ENCODE assay signal across 12 cellular contexts in the genomic region with DNA sequence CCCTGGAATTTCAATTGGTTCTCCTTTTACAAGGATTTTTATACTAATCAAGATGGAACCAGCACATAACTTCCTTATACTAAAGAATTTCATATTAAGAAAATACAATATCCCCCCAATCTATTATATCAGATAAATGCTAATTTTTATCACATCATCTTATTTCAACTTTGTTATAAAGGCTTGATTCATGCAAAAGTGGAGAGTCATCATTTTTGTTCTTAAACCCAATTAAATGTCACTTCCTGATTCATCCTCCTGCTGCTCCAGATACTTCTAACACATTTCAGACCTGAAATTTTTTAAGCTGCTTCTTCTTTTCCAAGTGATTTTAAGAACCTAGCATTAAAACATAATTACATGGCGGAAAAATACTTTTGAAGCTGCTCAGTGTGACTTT.
A peak's percentile ranks its signal among the peaks of the same experiment; 100 is the strongest.
DNase-seq lines count a peak whose midpoint lies in the region; ATAC-seq, FAIRE-seq and TF ChIP-seq lines count a peak whose summit lies in the region.
"Had no signal": no experiment of that assay in that cellular context is flagged by ENCODE, and none has a peak within 500 bp of the region (broad histone marks: within the 10 kb centered on the region; RNA-seq: fewer than 3 reads in every experiment).

No MANE protein-coding gene starts in this region.

- H3K36me3 ChIP-seq in HCT116 (ENCODE audit: control insufficient read depth in 1 of 2, insufficient read depth in 2 of 2, low read length in 2 of 2) (no peaks in the 10 kb centered on the region), K562 (ENCODE audit: control insufficient read depth, insufficient read depth, low read length) (no peaks in the 10 kb centered on the region), parathyroid adenoma (ENCODE audit: control insufficient read depth, insufficient read depth, low read length) (no peaks in the 10 kb centered on the region)

- in situ Hi-C loops in K562 (cut with MboI) = no loop called here

- H3K4me1 ChIP-seq in HCT116 (ENCODE audit: control insufficient read depth in 1 of 2, insufficient read depth in 2 of 2, low read length in 2 of 2) (peaks cover 0 to 5% of the 10 kb centered on the region in 2 experiments; a peak in 1 of 4 replicates), K562 (replicated peaks in 1 of 2; ENCODE audit: control insufficient read depth in 2 of 2, insufficient read depth in 2 of 2, low read length in 2 of 2) (no peaks in the 10 kb centered on the region), parathyroid adenoma (peaks cover 36% of the 10 kb centered on the region)
- H3K4me1 ChIP-seq: Caco-2 had no signal

- DNase-seq in NCI-H510A treated with DMSO at 0.1 percent for 48 hours (lab: John Stamatoyannopoulos, UW) (peak; percentile 2), NCI-H510A (lab: John Stamatoyannopoulos, UW) (no peak), HCT116 (ENCODE audit: low read depth, low spot score) (no peak), K562 (ENCODE audit: extremely low read depth in 1 of 4, low spot score in 3 of 4) (no peak), epidermal melanocyte (ENCODE audit: insufficient read length, low spot score) (no peak), H54 (ENCODE audit: insufficient read length, low spot score) (no peak), A172 (ENCODE audit: low spot score) (no peak)
- DNase-seq: NCI-H1436 treated with DMSO at 0.1 percent for 48 hours had no signal

- H3K27me3 ChIP-seq in HCT116 (ENCODE audit: insufficient read depth, low read length) (no peaks in the 10 kb centered on the region), K562 (ENCODE audit: control insufficient read depth in 2 of 2, insufficient read depth in 2 of 2, low read length in 2 of 2) (peaks cover 6% of the 10 kb centered on the region in 2 experiments; a peak in 2 of 5 replicates), parathyroid adenoma (ENCODE audit: control insufficient read depth, insufficient read depth, low read length) (no peaks in the 10 kb centered on the region)

- CTCF ChIA-PET in HCT116 (lab: Charles Lee) = interaction anchor here (1.2 kb wide), 1 partner anchor 55 kb away, joined by 3 read pairs; no protein-coding TSS in a partner anchor
- CTCF ChIA-PET in K562 (lab: Yijun Ruan, JAX; ENCODE audit: low intra/inter-chr PET ratio) = interaction anchor here (0.6 to 2.1 kb wide), 3 partner anchors 36 to 243 kb away, joined by 3 to 8 read pairs (median 4); no protein-coding TSS in a partner anchor

- TF ChIP-seq RAD21 in HCT116 (IDR thresholded peaks at IDR 0.05; ENCODE audit: low read depth) = no peak
- no peak for TF ChIP-seq RAD21 in K562 (CRISPR knock-in tag; conservative IDR thresholded peaks at IDR 0.05 in 1 of 2, IDR thresholded peaks at IDR 0.05 in 1 of 2)

- no peaks in the 10 kb centered on the region for H3K79me2 ChIP-seq in HCT116 (ENCODE audit: insufficient read depth, low read length)
- no peaks in the 10 kb centered on the region for H3K79me2 ChIP-seq in K562 (ENCODE audit: control insufficient read depth, insufficient read depth, low read length)
- H3K79me2 ChIP-seq in parathyroid adenoma = no peaks in the 10 kb centered on the region

- TF ChIP-seq POLR2A in HCT116 (IDR thresholded peaks at IDR 0.05; ENCODE audit: borderline replicate concordance, extremely low read depth, insufficient read depth, insufficient read length) (no peak), K562 (conservative IDR thresholded peaks at IDR 0.05) (no peak), H54 (IDR thresholded peaks at IDR 0.05; ENCODE audit: low read depth, low read length) (no peak)

- FAIRE-seq in K562 (lab: Jason Lieb, UNC) = no peak
- no peak for FAIRE-seq in H54 (lab: Jason Lieb, UNC)

- H3K9me1 ChIP-seq in K562 (ENCODE audit: control insufficient read depth, insufficient read depth, low read length) = no peaks in the 10 kb centered on the region

- RAD21 ChIA-PET in HCT116 (lab: Charles Lee; ENCODE audit: low non-redundant PET in 1 of 2, low total read pairs in 2 of 2, uncharacterized antibody in 2 of 2, unreplicated experiment in 2 of 2) = no interaction called here

- H2AFZ ChIP-seq in HCT116 (ENCODE audit: low read depth, low read length, poor library complexity, severe bottlenecking) (peak overlapping the region; percentile 99), K562 (ENCODE audit: low read depth, low read length) (no peak overlapping the region), parathyroid adenoma (peak overlapping the region; percentile 82)

- no peak overlapping the region for H3K4me2 ChIP-seq in HCT116 (ENCODE audit: low read length)
- no peak overlapping the region for H3K4me2 ChIP-seq in K562 (ENCODE audit: insufficient read depth, low read length)
- H3K4me2 ChIP-seq in parathyroid adenoma (ENCODE audit: low read length) = no peak overlapping the region

- ATAC-seq in HCT116 (no peak), K562 (no peak)
- ATAC-seq: CD8-positive, alpha-beta T cell had no signal

- no peak overlapping the region for H3K9ac ChIP-seq in HCT116 (ENCODE audit: low read length)
- no peak overlapping the region for H3K9ac ChIP-seq in K562 (ENCODE audit: insufficient read depth in 1 of 2, low read depth in 2 of 2, low read length in 2 of 2)
- no peak overlapping the region for H3K9ac ChIP-seq in parathyroid adenoma

- POLR2A ChIA-PET in HCT116 (lab: Charles Lee) = no interaction called here
- POLR2A ChIA-PET in K562 (lab: Yijun Ruan, JAX) = no interaction called here

- H3K27ac ChIP-seq in HCT116 (ENCODE audit: low read depth, low read length) (no peak overlapping the region), K562 (ENCODE audit: extremely low read depth, low read depth, low read length) (no peak overlapping the region), parathyroid adenoma (peak overlapping the region; percentile 79)
- H3K27ac ChIP-seq: C4-2B had no signal

- H3K9me3 ChIP-seq in HCT116 (ENCODE audit: control insufficient read depth in 1 of 2, insufficient read depth in 1 of 2, low read depth in 1 of 2, low read length in 2 of 2) = no peaks in the 10 kb centered on the region
- H3K9me3 ChIP-seq in K562 (replicated peaks; ENCODE audit: control insufficient read depth, insufficient read depth, low read depth, low read length) = no peaks in the 10 kb centered on the region
- H3K9me3 ChIP-seq in parathyroid adenoma (ENCODE audit: control insufficient read depth, low read length) = no peaks in the 10 kb centered on the region
- H3K9me3 ChIP-seq: Caco-2 had no signal

- H4K20me1 ChIP-seq in HCT116 (ENCODE audit: insufficient read depth) = no peaks in the 10 kb centered on the region
- H4K20me1 ChIP-seq in K562 (replicated peaks; ENCODE audit: control insufficient read depth, insufficient read depth, low read length) = no peaks in the 10 kb centered on the region

- TF ChIP-seq CTCF in HCT116 (IDR thresholded peaks at IDR 0.05 in 2 of 3, conservative IDR thresholded peaks at IDR 0.05 in 1 of 3; ENCODE audit: borderline replicate concordance in 1 of 3, insufficient read depth in 1 of 3, low read depth in 2 of 3, low read length in 2 of 3) = no peak
- no peak for TF ChIP-seq CTCF in K562 (IDR thresholded peaks at IDR 0.05 in 2 of 3, conservative IDR thresholded peaks at IDR 0.05 in 1 of 3; ENCODE audit: insufficient read depth in 2 of 3, low read depth in 1 of 3, low read length in 3 of 3)
- TF ChIP-seq CTCF in parathyroid adenoma (IDR thresholded peaks at IDR 0.05) = no peak

- no peaks in the 10 kb centered on the region for H3K9me2 ChIP-seq in HCT116 (ENCODE audit: insufficient read depth)

- no peak for TF ChIP-seq EP300 in K562 (IDR thresholded peaks at IDR 0.05; ENCODE audit: low read length)

- BruUV-seq in HCT116 (replicated peaks; lab: Mats Ljungman, UMichigan) (no TSS peak), K562 (replicated peaks; lab: Mats Ljungman, UMichigan) (no TSS peak)

- H3K4me3 ChIP-seq in HCT116 (replicated peaks in 1 of 2; ENCODE audit: low read depth in 1 of 2, low read length in 2 of 2) (no peak overlapping the region), K562 (no peak overlapping the region), parathyroid adenoma (ENCODE audit: low read depth, low read length) (no peak overlapping the region)

- intact Hi-C loops in HCT116 (cut with micrococcal nuclease) = no loop called here
- intact Hi-C loops in K562 (cut with micrococcal nuclease) = no loop called here

- WGBS in K562 (ENCODE audit: insufficient coverage, low coverage, missing lambda C conversion rate) = 10% methylated on average over 1 of the region's 1 CpG

TF ChIP-seq in HCT116, 20 proteins besides CTCF, POLR2A, EP300 and RAD21 (continues in another document):
- no peak for TF ChIP-seq TCF7L2 (IDR thresholded peaks at IDR 0.05; ENCODE audit: borderline replicate concordance, extremely low read depth, insufficient read depth, insufficient read length)
- TF ChIP-seq, protein P1, sequence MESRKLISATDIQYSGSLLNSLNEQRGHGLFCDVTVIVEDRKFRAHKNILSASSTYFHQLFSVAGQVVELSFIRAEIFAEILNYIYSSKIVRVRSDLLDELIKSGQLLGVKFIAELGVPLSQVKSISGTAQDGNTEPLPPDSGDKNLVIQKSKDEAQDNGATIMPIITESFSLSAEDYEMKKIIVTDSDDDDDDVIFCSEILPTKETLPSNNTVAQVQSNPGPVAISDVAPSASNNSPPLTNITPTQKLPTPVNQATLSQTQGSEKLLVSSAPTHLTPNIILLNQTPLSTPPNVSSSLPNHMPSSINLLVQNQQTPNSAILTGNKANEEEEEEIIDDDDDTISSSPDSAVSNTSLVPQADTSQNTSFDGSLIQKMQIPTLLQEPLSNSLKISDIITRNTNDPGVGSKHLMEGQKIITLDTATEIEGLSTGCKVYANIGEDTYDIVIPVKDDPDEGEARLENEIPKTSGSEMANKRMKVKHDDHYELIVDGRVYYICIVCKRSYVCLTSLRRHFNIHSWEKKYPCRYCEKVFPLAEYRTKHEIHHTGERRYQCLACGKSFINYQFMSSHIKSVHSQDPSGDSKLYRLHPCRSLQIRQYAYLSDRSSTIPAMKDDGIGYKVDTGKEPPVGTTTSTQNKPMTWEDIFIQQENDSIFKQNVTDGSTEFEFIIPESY (IDR thresholded peaks at IDR 0.05; ENCODE audit: extremely low read depth, insufficient replicate concordance, low read length) = no peak

TF ChIP-seq in K562, 482 proteins besides CTCF, POLR2A, EP300 and RAD21 (continues in another document):
- TF ChIP-seq PHF8 (IDR thresholded peaks at IDR 0.05; ENCODE audit: borderline replicate concordance, low read length) (no peak), CBX8 (IDR thresholded peaks at IDR 0.05; ENCODE audit: borderline replicate concordance, extremely low read depth, low read depth, low read length, poor library complexity, severe bottlenecking) (no peak), ZNF583 (CRISPR knock-in tag; IDR thresholded peaks at IDR 0.05) (no peak), TBP (optimal IDR thresholded peaks at IDR 0.05; ENCODE audit: low read depth, low read length) (no peak), ZNF316 (IDR thresholded peaks at IDR 0.05) (peak; percentile 67), YY1 (IDR thresholded peaks at IDR 0.05; ENCODE audit: borderline replicate concordance in 1 of 3, control insufficient read depth in 1 of 3, extremely low read depth in 1 of 3, insufficient read depth in 3 of 3, insufficient read length in 1 of 3, insufficient replicate concordance in 2 of 3, low read depth in 1 of 3, low read length in 2 of 3) (no peak)
